Comparison of ENCODE assay signal across 15 cellular contexts in the genomic region with DNA sequence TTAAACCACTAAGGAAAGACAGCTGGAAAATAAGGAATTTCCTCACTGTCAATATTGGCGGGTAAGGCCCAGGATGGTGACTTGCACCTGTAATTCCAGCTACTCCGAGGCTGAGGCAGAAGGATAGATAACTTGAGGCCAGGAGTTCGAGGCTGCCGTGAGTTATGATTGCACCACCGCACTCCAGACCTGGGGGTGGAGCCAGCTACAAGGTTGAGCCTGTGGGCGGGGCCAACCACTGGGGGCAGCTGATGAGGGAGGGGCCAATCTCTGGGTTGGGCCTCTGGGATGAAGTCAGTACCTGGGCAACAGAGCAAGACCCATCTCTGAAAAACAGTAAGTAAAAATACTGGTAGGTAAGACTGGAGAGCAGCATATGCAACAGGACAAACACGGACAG.
A peak's percentile ranks its signal among the peaks of the same experiment; 100 is the strongest.
DNase-seq lines count a peak whose midpoint lies in the region; ATAC-seq and TF ChIP-seq lines count a peak whose summit lies in the region.
"Had no signal": no experiment of that assay in that cellular context is flagged by ENCODE, and none has a peak within 500 bp of the region (broad histone marks: within the 10 kb centered on the region; RNA-seq: fewer than 3 reads in every experiment).

No MANE protein-coding gene starts in this region.

- no peaks in the 10 kb centered on the region for H3K9me3 Mint-ChIP-seq in activated T-cell treated with anti-CD3 and anti-CD28 coated beads, Interleukin-2, amount 50 U/mL, for 4 hours

- intact Hi-C loops in HCT116 (cut with micrococcal nuclease): no loop called here

- no peak overlapping the region for H3K4me3 ChIP-seq in HCT116 (replicated peaks in 1 of 2; ENCODE audit: low read depth in 1 of 2, low read length in 2 of 2)
- H3K4me3 ChIP-seq: BLaER1 had no signal

- no peak for TF ChIP-seq RAD21 in HCT116 (IDR thresholded peaks at IDR 0.05; ENCODE audit: low read depth)

- no peak for TF ChIP-seq POLR2A in HCT116 (IDR thresholded peaks at IDR 0.05; ENCODE audit: borderline replicate concordance, extremely low read depth, insufficient read depth, insufficient read length)

- no peaks in the 10 kb centered on the region for H3K9me3 ChIP-seq in HCT116 (ENCODE audit: control insufficient read depth in 1 of 2, insufficient read depth in 1 of 2, low read depth in 1 of 2, low read length in 2 of 2)
- H3K9me3 ChIP-seq: BLaER1 had no signal

- CTCF ChIA-PET in HCT116 (lab: Charles Lee): no interaction called here

- H3K4me2 ChIP-seq in HCT116 (ENCODE audit: low read length): no peak overlapping the region
- H3K4me2 ChIP-seq: BLaER1 had no signal

- H3K36me3 ChIP-seq in HCT116 (ENCODE audit: control insufficient read depth in 1 of 2, insufficient read depth in 2 of 2, low read length in 2 of 2): no peaks in the 10 kb centered on the region
- H3K36me3 ChIP-seq: BLaER1 had no signal

- RAD21 ChIA-PET in HCT116 (lab: Charles Lee; ENCODE audit: low non-redundant PET in 1 of 2, low total read pairs in 2 of 2, uncharacterized antibody in 2 of 2, unreplicated experiment in 2 of 2): no interaction called here

- no peak for TF ChIP-seq CTCF in HCT116 (IDR thresholded peaks at IDR 0.05 in 2 of 3, conservative IDR thresholded peaks at IDR 0.05 in 1 of 3; ENCODE audit: borderline replicate concordance in 1 of 3, insufficient read depth in 1 of 3, low read depth in 2 of 3, low read length in 2 of 3)

- peaks cover 46% of the 10 kb centered on the region for H3K4me1 Mint-ChIP-seq in activated T-cell treated with anti-CD3 and anti-CD28 coated beads, Interleukin-2, amount 50 U/mL, for 4 hours (ENCODE audit: low read depth)

- no peak overlapping the region for H3K4me3 Mint-ChIP-seq in activated T-cell treated with anti-CD3 and anti-CD28 coated beads, Interleukin-2, amount 50 U/mL, for 4 hours

- no peaks in the 10 kb centered on the region for H3K27me3 Mint-ChIP-seq in activated T-cell treated with anti-CD3 and anti-CD28 coated beads, Interleukin-2, amount 50 U/mL, for 4 hours (ENCODE audit: low read depth)

- H3K36me3 Mint-ChIP-seq in activated T-cell treated with anti-CD3 and anti-CD28 coated beads, Interleukin-2, amount 50 U/mL, for 4 hours (ENCODE audit: insufficient read depth): no peaks in the 10 kb centered on the region

- H3K9me2 ChIP-seq in HCT116 (ENCODE audit: insufficient read depth): no peaks in the 10 kb centered on the region

- H4K20me1 ChIP-seq in HCT116 (ENCODE audit: insufficient read depth): no peaks in the 10 kb centered on the region
- H4K20me1 ChIP-seq: BLaER1 had no signal

- no peak overlapping the region for H3K9ac ChIP-seq in HCT116 (ENCODE audit: low read length)
- H3K9ac ChIP-seq: BLaER1 had no signal

- H3K27me3 ChIP-seq in HCT116 (ENCODE audit: insufficient read depth, low read length): peaks cover 25% of the 10 kb centered on the region
- H3K27me3 ChIP-seq: BLaER1 had no signal

- no peak for ATAC-seq in activated T-cell treated with anti-CD3 and anti-CD28 coated beads, Interleukin-2, amount 50 U/mL, for 4 hours
- ATAC-seq in HCT116: peak; percentile 80

- H3K4me1 ChIP-seq in HCT116 (ENCODE audit: control insufficient read depth in 1 of 2, insufficient read depth in 2 of 2, low read length in 2 of 2): no peaks in the 10 kb centered on the region

- peak; percentile 51 to 52 for DNase-seq in activated T-cell treated with anti-CD3 and anti-CD28 coated beads, Interleukin-2, amount 50 U/mL, for 48 hours
- DNase-seq in activated T-cell treated with anti-CD3 and anti-CD28 coated beads, Interleukin-2, amount 50 U/mL, for 4 hours: no peak
- peak; percentile 10 for DNase-seq in HCT116 (ENCODE audit: low read depth, low spot score)
- DNase-seq in NAMALWA (ENCODE audit: low spot score): peak; percentile 14
- peak; percentile 25 for DNase-seq in iPS-NIHi11 (ENCODE audit: low spot score)
- no peak for DNase-seq in T1000 (lab: John Stamatoyannopoulos, UW)
- DNase-seq in DMS 273 (lab: John Stamatoyannopoulos, UW; ENCODE audit: unreplicated experiment): no peak
- DNase-seq: DMS 273 treated with DMSO at 0.1 percent for 48 hours, EL, KBM-7, NCI-H1105, NCI-H1694 treated with DMSO at 0.1 percent for 48 hours, NCI-H446, SIG-M5 had no signal

- no TSS peak for BruUV-seq in HCT116 (replicated peaks; lab: Mats Ljungman, UMichigan)

- POLR2A ChIA-PET in HCT116 (lab: Charles Lee): no interaction called here

- no peak overlapping the region for H3K27ac ChIP-seq in HCT116 (ENCODE audit: low read depth, low read length)
- H3K27ac ChIP-seq: BLaER1 had no signal

- no peaks in the 10 kb centered on the region for H3K79me2 ChIP-seq in HCT116 (ENCODE audit: insufficient read depth, low read length)

- no peak overlapping the region for H2AFZ ChIP-seq in HCT116 (ENCODE audit: low read depth, low read length, poor library complexity, severe bottlenecking)

TF ChIP-seq in HCT116, 20 proteins besides CTCF, POLR2A, EP300 and RAD21:
- TF ChIP-seq YY1 (IDR thresholded peaks at IDR 0.05; ENCODE audit: extremely low read depth, insufficient replicate concordance, low read depth, low read length) (no peak), CEBPB (IDR thresholded peaks at IDR 0.05; ENCODE audit: low read depth) (no peak), EGR1 (IDR thresholded peaks at IDR 0.05; ENCODE audit: low read depth) (no peak), ZNF274 (IDR thresholded peaks at IDR 0.05; ENCODE audit: low read depth, low read length) (no peak), EZH2phosphoT487 (IDR thresholded peaks at IDR 0.05; ENCODE audit: borderline replicate concordance) (no peak), SRF (IDR thresholded peaks at IDR 0.05; ENCODE audit: low read depth) (no peak)

Comparison
In these comparisons a context has a peak if more than half of its experiments do, and no peak if none do; other contexts are left out.
1. DNase-seq: peak in activated T-cell treated with anti-CD3 and anti-CD28 coated beads, Interleukin-2, amount 50 U/mL, for 48 hours (2 of 2), HCT116 (single experiment), NAMALWA (single experiment) and iPS-NIHi11 (single experiment); none in activated T-cell treated with anti-CD3 and anti-CD28 coated beads, Interleukin-2, amount 50 U/mL, for 4 hours (single experiment), T1000 (single experiment) and DMS 273 (single experiment).